ENCODE assay signal across 22 cellular contexts in genomic region chrX:31166832-31167231, GRCh38.
"Had no signal": no experiment of that assay in that cellular context is flagged by ENCODE, and none has a peak within 500 bp of the region (broad histone marks: within the 10 kb centered on the region; RNA-seq: fewer than 3 reads in every experiment).

No MANE protein-coding gene starts in this region.

- H3K27ac Mint-ChIP-seq: IgD-negative memory B cell had no signal

- H3K27me3 Mint-ChIP-seq: IgD-negative memory B cell had no signal

- H3K36me3 ChIP-seq: SJSA1 had no signal

- FAIRE-seq: K562, RCC 7860 had no signal

- H3K4me2 ChIP-seq: KMS-11 had no signal

- H3K9me3 ChIP-seq: SJSA1 had no signal

- DNase-seq: Kasumi-1, MM.1S, NCI-H1092 treated with DMSO at 0.1 percent for 48 hours, NCI-H1436, NCI-H187, NCI-H2029, NCI-H2081 treated with DMSO at 0.1 percent for 48 hours, NCI-H2171, NCI-H446, NCI-H510A, NCI-H524 treated with DMSO at 0.1 percent for 48 hours, NCI-H69, NCI-H774, Right ventricle myocardium superior, RPMI8226, SIG-M5 had no signal

- H3K4me3 Mint-ChIP-seq: IgD-negative memory B cell had no signal

- ATAC-seq: K562 had no signal

- H3K9ac ChIP-seq: KMS-11 had no signal

- H3K4me1 ChIP-seq: SJSA1 had no signal

- H3K27ac ChIP-seq: KMS-11, SJSA1, SK-N-MC had no signal

- H3K27me3 ChIP-seq: SJSA1 had no signal

- H3K4me3 ChIP-seq: K562, SJSA1, SK-N-MC had no signal
